Comparison of ENCODE assay signal across 25 cellular contexts in genomic region chr13:69720278-69720983, GRCh38.
"Had no signal": no experiment of that assay in that cellular context is flagged by ENCODE, and none has a peak within 500 bp of the region (broad histone marks: within the 10 kb centered on the region; RNA-seq: fewer than 3 reads in every experiment).

No MANE protein-coding gene starts in this region.

- H3K9ac ChIP-seq: neural progenitor cell had no signal

- H3K9me3 ChIP-seq: adrenal gland, ascending aorta, esophagus squamous epithelium, gastroesophageal sphincter, psoas muscle, right atrium auricular region, thyroid gland had no signal

- DNase-seq: activated CD4-positive, alpha-beta memory T cell treated with anti-CD3 and anti-CD28 coated beads, Interleukin-2, amount 10 ng/mL, durations not matched to agents 7 days and 5 days; activated CD4-positive, alpha-beta T cell treated with anti-CD3 and anti-CD28 coated beads, Interleukin-2, amount 10 ng/mL, durations not matched to agents 24 days and 14 days; activated gamma-delta T cell treated with Interleukin-2 at 50 U/mL for 16 hours; adrenal gland; brain microvascular endothelial cell; caudate nucleus; dorsolateral prefrontal cortex; effector memory CD8-positive, alpha-beta T cell; esophagus squamous epithelium; head of caudate nucleus; left cardiac atrium; naive thymus-derived CD8-positive, alpha-beta T cell; psoas muscle; stimulated activated CD4-positive, alpha-beta T cell treated with anti-CD3 and anti-CD28 coated beads, Interleukin-1b, Interleukin-23, amount 100 ng/mL, for 48 hours; substantia nigra; thyroid gland had no signal

- H3K27me3 ChIP-seq: adrenal gland, ascending aorta, brain microvascular endothelial cell, dorsolateral prefrontal cortex, esophagus squamous epithelium, gastroesophageal sphincter, neural progenitor cell, right atrium auricular region, thyroid gland had no signal

- H3K27ac ChIP-seq: adrenal gland, ascending aorta, brain microvascular endothelial cell, dorsolateral prefrontal cortex, esophagus squamous epithelium, gastroesophageal sphincter, neural progenitor cell, psoas muscle, right atrium auricular region, thyroid gland had no signal

- H3K36me3 Mint-ChIP-seq: activated naive CD4-positive, alpha-beta T cell treated with anti-CD3 and anti-CD28 coated beads, Interleukin-2, amount 50 U/mL, for 24 hours; naive thymus-derived CD8-positive, alpha-beta T cell; neural progenitor cell had no signal

- H3K9me3 Mint-ChIP-seq: activated CD4-positive, alpha-beta T cell treated with anti-CD3 and anti-CD28 coated beads, Interleukin-2, amount 10 ng/mL, durations not matched to agents 24 days and 14 days; neural progenitor cell had no signal

- H3K4me2 ChIP-seq: neural progenitor cell had no signal

- H3K4me3 ChIP-seq: adrenal gland, ascending aorta, dorsolateral prefrontal cortex, esophagus squamous epithelium, gastroesophageal sphincter, lung, neural progenitor cell, psoas muscle, right atrium auricular region, thyroid gland had no signal

- H3K27ac Mint-ChIP-seq: activated CD4-positive, alpha-beta memory T cell treated with anti-CD3 and anti-CD28 coated beads, Interleukin-2, amount 10 ng/mL, durations not matched to agents 7 days and 5 days; activated CD4-positive, alpha-beta T cell treated with anti-CD3 and anti-CD28 coated beads, Interleukin-2, amount 10 ng/mL, durations not matched to agents 24 days and 14 days; activated naive CD4-positive, alpha-beta T cell treated with anti-CD3 and anti-CD28 coated beads, Interleukin-2, amount 50 U/mL, for 24 hours; activated T-helper 1 cell treated with anti-CD3 and anti-CD28 coated beads, Interleukin-12 subunit alpha, Interleukin-12 subunit beta, Interleukin-2, Interleukin-4 antibody, amounts not matched to agents 30 ng/mL and 10 ng/mL and 1 ng/mL, durations not matched to agents 14 hours and 24 hours and 36 hours; effector memory CD8-positive, alpha-beta T cell; naive thymus-derived CD8-positive, alpha-beta T cell; neural progenitor cell; stimulated activated naive CD8-positive, alpha-beta T cell treated with anti-CD3 and anti-CD28 coated beads, Interleukin-15, Interleukin-2, amounts not matched to agents 100 ng/mL and 50 ng/mL, for 24 hours had no signal

- H3K36me3 ChIP-seq: adrenal gland, ascending aorta, brain microvascular endothelial cell, esophagus squamous epithelium, gastroesophageal sphincter, neural progenitor cell, right atrium auricular region, thyroid gland had no signal

- H2AFZ ChIP-seq: neural progenitor cell had no signal

- ATAC-seq: activated CD4-positive, CD25-positive, alpha-beta regulatory T cell treated with anti-CD3 and anti-CD28 coated beads, Interleukin-2, amount 50 U/mL, for 24 hours; effector memory CD8-positive, alpha-beta T cell; gastroesophageal sphincter; left cardiac atrium; naive thymus-derived CD8-positive, alpha-beta T cell; psoas muscle had no signal

- H3K4me1 ChIP-seq: adrenal gland, ascending aorta, esophagus squamous epithelium, gastroesophageal sphincter, neural progenitor cell, psoas muscle, right atrium auricular region, thyroid gland had no signal
